In genomic region chr10:119235381-119235780, GRCh38 we compare ENCODE assay signal across 12 cellular contexts. TPM values are rescaled to one million over a fixed set of nuclear protein-coding genes. Genes with fewer than 3 reads are reported as not detected.
A peak's percentile ranks its signal among the peaks of the same experiment; 100 is the strongest.
DNase-seq lines count a peak whose midpoint lies in the region; ATAC-seq and TF ChIP-seq lines count a peak whose summit lies in the region.
"Had no signal": no experiment of that assay in that cellular context is flagged by ENCODE, and none has a peak within 500 bp of the region (broad histone marks: within the 10 kb centered on the region; RNA-seq: fewer than 3 reads in every experiment).

No MANE protein-coding gene starts in this region.

- H3K27me3 ChIP-seq in stomach smooth muscle (ENCODE audit: control insufficient read depth in 1 of 2, insufficient read depth in 2 of 2, low read length in 2 of 2): no peaks in the 10 kb centered on the region
- H3K27me3 ChIP-seq in BE2C: no peaks in the 10 kb centered on the region
- H3K27me3 ChIP-seq: cardiac muscle cell, pancreas had no signal

- POLR2A ChIA-PET in activated CD8-positive, alpha-beta T cell treated with anti-CD3 and anti-CD28 coated beads, Interleukin-2, amount 10 ng/mL, durations not matched to agents 7 days and 5 days (lab: Charles Lee): no interaction called here

- peak; percentile 53 to 55 for ATAC-seq in activated T-cell treated with anti-CD3 and anti-CD28 coated beads, Interleukin-2, amount 50 U/mL, for 4 hours
- no peak for ATAC-seq in activated CD8-positive, alpha-beta T cell treated with anti-CD3 and anti-CD28 coated beads, Interleukin-2, amount 10 ng/mL, durations not matched to agents 7 days and 5 days
- peak; percentile 28 to 61 for ATAC-seq in left cardiac atrium
- ATAC-seq: pancreas had no signal

- H3K27ac Mint-ChIP-seq in activated CD8-positive, alpha-beta T cell treated with anti-CD3 and anti-CD28 coated beads, Interleukin-2, amount 10 ng/mL, durations not matched to agents 7 days and 5 days: peak overlapping the region; percentile 67

- H3K4me3 Mint-ChIP-seq in activated T-cell treated with anti-CD3 and anti-CD28 coated beads, Interleukin-2, amount 50 U/mL, for 4 hours: no peak overlapping the region
- no peak overlapping the region for H3K4me3 Mint-ChIP-seq in activated CD8-positive, alpha-beta T cell treated with anti-CD3 and anti-CD28 coated beads, Interleukin-2, amount 10 ng/mL, durations not matched to agents 7 days and 5 days

- peaks cover 52% of the 10 kb centered on the region for H3K4me1 Mint-ChIP-seq in activated T-cell treated with anti-CD3 and anti-CD28 coated beads, Interleukin-2, amount 50 U/mL, for 4 hours (ENCODE audit: low read depth)
- peaks cover 42% of the 10 kb centered on the region for H3K4me1 Mint-ChIP-seq in activated CD8-positive, alpha-beta T cell treated with anti-CD3 and anti-CD28 coated beads, Interleukin-2, amount 10 ng/mL, durations not matched to agents 7 days and 5 days (ENCODE audit: low read depth)

- no peaks in the 10 kb centered on the region for H3K27me3 Mint-ChIP-seq in activated T-cell treated with anti-CD3 and anti-CD28 coated beads, Interleukin-2, amount 50 U/mL, for 4 hours (ENCODE audit: low read depth)
- H3K27me3 Mint-ChIP-seq in activated CD8-positive, alpha-beta T cell treated with anti-CD3 and anti-CD28 coated beads, Interleukin-2, amount 10 ng/mL, durations not matched to agents 7 days and 5 days (ENCODE audit: low read depth): no peaks in the 10 kb centered on the region
- H3K27me3 Mint-ChIP-seq: IgD-negative memory B cell had no signal

- intact Hi-C loops in left cardiac atrium (cut with DNase I): no loop called here

- H3K36me3 Mint-ChIP-seq in activated T-cell treated with anti-CD3 and anti-CD28 coated beads, Interleukin-2, amount 50 U/mL, for 4 hours (ENCODE audit: insufficient read depth): peaks cover 12% of the 10 kb centered on the region
- peaks cover 20% of the 10 kb centered on the region for H3K36me3 Mint-ChIP-seq in activated CD8-positive, alpha-beta T cell treated with anti-CD3 and anti-CD28 coated beads, Interleukin-2, amount 10 ng/mL, durations not matched to agents 7 days and 5 days (ENCODE audit: low read depth)

- no peaks in the 10 kb centered on the region for H3K9me3 ChIP-seq in stomach smooth muscle (ENCODE audit: control insufficient read depth in 2 of 2, low read length in 2 of 2)
- H3K9me3 ChIP-seq in BE2C: no peaks in the 10 kb centered on the region
- H3K9me3 ChIP-seq: HAP-1, pancreas had no signal

- peaks cover 12% of the 10 kb centered on the region for H3K9me3 Mint-ChIP-seq in activated T-cell treated with anti-CD3 and anti-CD28 coated beads, Interleukin-2, amount 50 U/mL, for 4 hours
- peaks cover 12% of the 10 kb centered on the region for H3K9me3 Mint-ChIP-seq in activated CD8-positive, alpha-beta T cell treated with anti-CD3 and anti-CD28 coated beads, Interleukin-2, amount 10 ng/mL, durations not matched to agents 7 days and 5 days (ENCODE audit: insufficient read depth)

- no peak overlapping the region for H3K9ac ChIP-seq in stomach smooth muscle (ENCODE audit: low read length in 2 of 2)

- peak overlapping the region; percentile 11 for H3K27ac ChIP-seq in stomach smooth muscle (ENCODE audit: low read length)
- H3K27ac ChIP-seq: cardiac muscle cell, pancreas had no signal

- DNase-seq in activated T-cell treated with anti-CD3 and anti-CD28 coated beads, Interleukin-2, amount 50 U/mL, for 4 hours: no peak
- no peak for DNase-seq in activated T-cell treated with anti-CD3 and anti-CD28 coated beads, Interleukin-2, amount 50 U/mL, for 48 hours
- DNase-seq in activated CD8-positive, alpha-beta T cell treated with anti-CD3 and anti-CD28 coated beads, Interleukin-2, amount 10 ng/mL, durations not matched to agents 7 days and 5 days: no peak
- no peak for DNase-seq in left cardiac atrium
- DNase-seq in retina: no peak
- no peak for DNase-seq in central memory CD4-positive, alpha-beta T cell
- no peak for DNase-seq in BE2C
- DNase-seq: pancreas had no signal

- no peaks in the 10 kb centered on the region for H3K36me3 ChIP-seq in stomach smooth muscle (ENCODE audit: control insufficient read depth in 2 of 2, insufficient read depth in 2 of 2, low read length in 2 of 2)
- no peaks in the 10 kb centered on the region for H3K36me3 ChIP-seq in BE2C
- H3K36me3 ChIP-seq: cardiac muscle cell, HAP-1, pancreas had no signal

- TF ChIP-seq CTCF in BE2C (IDR thresholded peaks at IDR 0.05; ENCODE audit: low read depth, low read length): no peak

- CTCF ChIA-PET in activated CD8-positive, alpha-beta T cell treated with anti-CD3 and anti-CD28 coated beads, Interleukin-2, amount 10 ng/mL, durations not matched to agents 7 days and 5 days (lab: Charles Lee): no interaction called here

- no peak overlapping the region for H3K4me3 ChIP-seq in stomach smooth muscle (ENCODE audit: low read length in 2 of 2)
- no peak overlapping the region for H3K4me3 ChIP-seq in BE2C (ENCODE audit: low read depth, low read length)
- H3K4me3 ChIP-seq: cardiac muscle cell, HAP-1, pancreas had no signal

- peaks cover 36% of the 10 kb centered on the region for H3K4me1 ChIP-seq in stomach smooth muscle (ENCODE audit: control insufficient read depth, insufficient read depth, low read length)
- H3K4me1 ChIP-seq in BE2C: peaks cover 8% of the 10 kb centered on the region
- H3K4me1 ChIP-seq: HAP-1, pancreas had no signal

RNA-seq across cellular contexts. Expression of gene GRK5, which starts 28.0 kb away (rescaled TPM):
- total RNA-seq in activated T-cell treated with anti-CD3 and anti-CD28 coated beads, Interleukin-2, amount 50 U/mL, for 4 hours: 10 to 100 TPM; 14.0 to 15.6 (median 15.3) TPM
- total RNA-seq in activated CD8-positive, alpha-beta T cell treated with anti-CD3 and anti-CD28 coated beads, Interleukin-2, amount 10 ng/mL, durations not matched to agents 7 days and 5 days: 10 to 100 TPM; 16.9 to 17.6 TPM
- 10 to 100 TPM; 36.4 to 60.1 TPM for total RNA-seq in left cardiac atrium
- 2.5 TPM for polyA plus RNA-seq in BE2C (2012; ENCODE audit: insufficient read depth, insufficient read length, low read depth)

RNA-seq across cellular contexts. Expression of gene PRDX3, which starts 56.8 kb away (rescaled TPM):
- total RNA-seq in activated T-cell treated with anti-CD3 and anti-CD28 coated beads, Interleukin-2, amount 50 U/mL, for 4 hours: 100 to 1,000 TPM; 155 to 182 (median 167) TPM
- total RNA-seq in activated CD8-positive, alpha-beta T cell treated with anti-CD3 and anti-CD28 coated beads, Interleukin-2, amount 10 ng/mL, durations not matched to agents 7 days and 5 days: 100 to 1,000 TPM; 135 to 136 TPM
- total RNA-seq in left cardiac atrium: 100 to 1,000 TPM; 162 to 183 TPM
- 99.1 TPM for polyA plus RNA-seq in BE2C (2012; ENCODE audit: insufficient read depth, insufficient read length, low read depth)
